13 cellular contexts compared by ENCODE assay signal in the genomic region with DNA sequence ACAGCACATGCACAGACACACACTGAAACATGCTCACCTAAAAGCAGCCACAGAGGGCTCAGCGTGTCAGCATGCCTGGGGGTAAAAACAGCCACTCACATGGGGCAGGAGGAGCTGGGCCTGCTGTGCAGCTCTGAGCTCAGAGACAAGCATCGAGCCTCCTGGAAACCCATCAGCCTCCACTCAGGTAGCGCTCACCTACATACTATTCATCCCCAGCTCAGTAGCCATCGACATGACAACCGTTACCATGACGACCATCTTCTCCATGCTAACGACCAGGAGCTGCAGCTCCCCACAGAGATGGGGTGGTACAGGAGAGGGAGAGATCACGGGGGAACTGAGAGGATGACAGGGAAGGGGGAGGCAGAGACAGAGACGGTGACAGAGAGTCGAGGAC. TPM values are rescaled to one million over a fixed set of nuclear protein-coding genes. Genes with fewer than 3 reads are reported as not detected.
DNase-seq lines count a peak whose midpoint lies in the region; ATAC-seq and TF ChIP-seq lines count a peak whose summit lies in the region.
"Had no signal": no experiment of that assay in that cellular context is flagged by ENCODE, and none has a peak within 500 bp of the region (broad histone marks: within the 10 kb centered on the region; RNA-seq: fewer than 3 reads in every experiment).

No MANE protein-coding gene starts in this region.

- TF ChIP-seq POLR2A in HCT116 (IDR thresholded peaks at IDR 0.05; ENCODE audit: borderline replicate concordance, extremely low read depth, insufficient read depth, insufficient read length) = no peak

- TF ChIP-seq CTCF in HCT116 (IDR thresholded peaks at IDR 0.05 in 2 of 3, conservative IDR thresholded peaks at IDR 0.05 in 1 of 3; ENCODE audit: borderline replicate concordance in 1 of 3, insufficient read depth in 1 of 3, low read depth in 2 of 3, low read length in 2 of 3) = no peak

- H3K27ac ChIP-seq in HCT116 (ENCODE audit: low read depth, low read length) = no peak overlapping the region

- H4K20me1 ChIP-seq in HCT116 (ENCODE audit: insufficient read depth) = no peaks in the 10 kb centered on the region

- TF ChIP-seq RAD21 in HCT116 (IDR thresholded peaks at IDR 0.05; ENCODE audit: low read depth) = no peak

- CTCF ChIA-PET in HCT116 (lab: Charles Lee) = no interaction called here
- CTCF ChIA-PET in activated naive CD4-positive, alpha-beta T cell treated with anti-CD3 and anti-CD28 coated beads for 36 hours (lab: Charles Lee) = no interaction called here

- no peaks in the 10 kb centered on the region for H3K36me3 ChIP-seq in HCT116 (ENCODE audit: control insufficient read depth in 1 of 2, insufficient read depth in 2 of 2, low read length in 2 of 2)

- DNase-seq in HCT116 (ENCODE audit: low read depth, low spot score) (no peak), NCI-H2227 treated with DMSO at 0.1 percent for 48 hours (lab: John Stamatoyannopoulos, UW) (peak; percentile 79), cerebellar cortex (ENCODE audit: low spot score) (peak; percentile 58), nucleus accumbens (lab: John Stamatoyannopoulos, UW) (peak in 37 of 56 donors; percentile 13 to 89 (median 66)), CD1c-positive myeloid dendritic cell (ENCODE audit: extremely low spot score) (no peak)
- no peak for DNase-seq in activated naive CD4-positive, alpha-beta T cell treated with anti-CD3 and anti-CD28 coated beads for 36 hours
- DNase-seq: activated T-cell treated with anti-CD3 and anti-CD28 coated beads, Interleukin-2, amount 50 U/mL, for 1 hour; cerebellar nuclear complex; DND-41; nephron progenitor cell; stimulated activated CD4-positive, alpha-beta T cell treated with anti-CD3 and anti-CD28 coated beads, Interleukin-2, amount 100 ng/mL, for 24 hours had no signal

- H3K9me3 Mint-ChIP-seq in activated naive CD4-positive, alpha-beta T cell treated with anti-CD3 and anti-CD28 coated beads for 36 hours = no peaks in the 10 kb centered on the region
- H3K9me3 Mint-ChIP-seq: nephron progenitor cell had no signal

- H3K4me2 ChIP-seq in HCT116 (ENCODE audit: low read length) = no peak overlapping the region

- peaks cover 15% of the 10 kb centered on the region for H3K27me3 Mint-ChIP-seq in activated naive CD4-positive, alpha-beta T cell treated with anti-CD3 and anti-CD28 coated beads for 36 hours (ENCODE audit: low read depth)

- no peaks in the 10 kb centered on the region for H3K4me1 Mint-ChIP-seq in activated naive CD4-positive, alpha-beta T cell treated with anti-CD3 and anti-CD28 coated beads for 36 hours (ENCODE audit: low read depth)

- POLR2A ChIA-PET in HCT116 (lab: Charles Lee) = no interaction called here

- no peak overlapping the region for H3K27ac Mint-ChIP-seq in activated naive CD4-positive, alpha-beta T cell treated with anti-CD3 and anti-CD28 coated beads for 36 hours
- H3K27ac Mint-ChIP-seq: nephron progenitor cell had no signal

- H3K9ac ChIP-seq in HCT116 (ENCODE audit: low read length) = no peak overlapping the region

- RAD21 ChIA-PET in HCT116 (lab: Charles Lee; ENCODE audit: low non-redundant PET in 1 of 2, low total read pairs in 2 of 2, uncharacterized antibody in 2 of 2, unreplicated experiment in 2 of 2) = no interaction called here

- no peaks in the 10 kb centered on the region for H3K9me2 ChIP-seq in HCT116 (ENCODE audit: insufficient read depth)

- intact Hi-C loops in HCT116 (cut with micrococcal nuclease) = no loop called here
- intact Hi-C loops in activated naive CD4-positive, alpha-beta T cell treated with anti-CD3 and anti-CD28 coated beads for 36 hours (cut with micrococcal nuclease) = no loop called here

- no peaks in the 10 kb centered on the region for H3K27me3 ChIP-seq in HCT116 (ENCODE audit: insufficient read depth, low read length)

- no peaks in the 10 kb centered on the region for H3K79me2 ChIP-seq in HCT116 (ENCODE audit: insufficient read depth, low read length)

- H3K4me3 ChIP-seq in HCT116 (replicated peaks in 1 of 2; ENCODE audit: low read depth in 1 of 2, low read length in 2 of 2) = no peak overlapping the region

- BruUV-seq in HCT116 (replicated peaks; lab: Mats Ljungman, UMichigan) = no TSS peak

- no peaks in the 10 kb centered on the region for H3K9me3 ChIP-seq in HCT116 (ENCODE audit: control insufficient read depth in 1 of 2, insufficient read depth in 1 of 2, low read depth in 1 of 2, low read length in 2 of 2)

- no peaks in the 10 kb centered on the region for H3K4me1 ChIP-seq in HCT116 (ENCODE audit: control insufficient read depth in 1 of 2, insufficient read depth in 2 of 2, low read length in 2 of 2)

- H2AFZ ChIP-seq in HCT116 (ENCODE audit: low read depth, low read length, poor library complexity, severe bottlenecking) = no peak overlapping the region

- H3K4me3 Mint-ChIP-seq in activated naive CD4-positive, alpha-beta T cell treated with anti-CD3 and anti-CD28 coated beads for 36 hours = no peak overlapping the region
- H3K4me3 Mint-ChIP-seq: nephron progenitor cell had no signal

- H3K36me3 Mint-ChIP-seq in activated naive CD4-positive, alpha-beta T cell treated with anti-CD3 and anti-CD28 coated beads for 36 hours (ENCODE audit: low read depth) = no peaks in the 10 kb centered on the region

- ATAC-seq in HCT116 = 0 out of 2 replicates have a peak, but pooled peaks have one; percentile 13
- no peak for ATAC-seq in GM18907 (IDR thresholded peaks at IDR 0.05; ENCODE audit: unreplicated experiment)
- no peak for ATAC-seq in GM21515 (IDR thresholded peaks at IDR 0.05; ENCODE audit: unreplicated experiment)

TF ChIP-seq in HCT116, 20 proteins besides CTCF, POLR2A, EP300 and RAD21:
- TF ChIP-seq REST (IDR thresholded peaks at IDR 0.05; ENCODE audit: low read depth) = no peak
- no peak for TF ChIP-seq TCF7L2 (IDR thresholded peaks at IDR 0.05; ENCODE audit: borderline replicate concordance, extremely low read depth, insufficient read depth, insufficient read length)
- no peak for TF ChIP-seq SRF (IDR thresholded peaks at IDR 0.05; ENCODE audit: low read depth)
- TF ChIP-seq POLR2AphosphoS5 (IDR thresholded peaks at IDR 0.05; ENCODE audit: low read depth, low read length) = no peak
- no peak for TF ChIP-seq CEBPB (IDR thresholded peaks at IDR 0.05; ENCODE audit: low read depth)
- TF ChIP-seq JUND (IDR thresholded peaks at IDR 0.05) = no peak
- no peak for TF ChIP-seq EGR1 (IDR thresholded peaks at IDR 0.05; ENCODE audit: low read depth)
- no peak for TF ChIP-seq ELF1 (IDR thresholded peaks at IDR 0.05; ENCODE audit: borderline replicate concordance, low read depth)
- TF ChIP-seq ZBTB33 (IDR thresholded peaks at IDR 0.05; ENCODE audit: extremely low read depth, insufficient replicate concordance, low read length) = no peak

RNA-seq across cellular contexts. Expression of gene SDC3, which starts 28.6 kb away (rescaled TPM):
- 40.1 TPM for total RNA-seq in HCT116 (2021; ENCODE audit: unreplicated experiment)
- polyA plus RNA-seq in HCT116 (2012) = 25.0 and 27.1 TPM in 2 replicates
- under 1 TPM; 0.19 to 0.49 TPM for total RNA-seq in activated naive CD4-positive, alpha-beta T cell treated with anti-CD3 and anti-CD28 coated beads for 36 hours

Comparison
In these comparisons a context has a peak if more than half of its experiments do, and no peak if none do; other contexts are left out.
1. DNase-seq: peak in NCI-H2227 treated with DMSO at 0.1 percent for 48 hours (single experiment), cerebellar cortex (single experiment) and nucleus accumbens (37 of 56); none in HCT116 (single experiment), CD1c-positive myeloid dendritic cell (single experiment) and activated naive CD4-positive, alpha-beta T cell treated with anti-CD3 and anti-CD28 coated beads for 36 hours (single experiment).
2. RNA of gene SDC3, which starts 28.6 kb away (total RNA-seq): 40.1 TPM in HCT116 (single experiment); 0.19 to 0.49 TPM in activated naive CD4-positive, alpha-beta T cell treated with anti-CD3 and anti-CD28 coated beads for 36 hours; every median in the first group is over 10 times any median in the second.